ENCODE assay signal across 11 cellular contexts in genomic region chr6:149751239-149751638, GRCh38. TPM values are rescaled to one million over a fixed set of nuclear protein-coding genes. Genes with fewer than 3 reads are reported as not detected.
A peak's percentile ranks its signal among the peaks of the same experiment; 100 is the strongest.
DNase-seq lines count a peak whose midpoint lies in the region; ATAC-seq and TF ChIP-seq lines count a peak whose summit lies in the region.
"Had no signal": no experiment of that assay in that cellular context is flagged by ENCODE, and none has a peak within 500 bp of the region (broad histone marks: within the 10 kb centered on the region; RNA-seq: fewer than 3 reads in every experiment).

No MANE protein-coding gene starts in this region.

- H3K18ac ChIP-seq in mesenchymal stem cell (ENCODE audit: low read depth in 1 of 2, low read length in 2 of 2), result no peak overlapping the region

- no peak overlapping the region for H2BK12ac ChIP-seq in mesenchymal stem cell (ENCODE audit: low read length in 2 of 2)

- in situ Hi-C loops in KBM-7 (cut with MboI; ENCODE audit: low pct_unique_long_range_greater_than_20kb, low sequenced_read_pairs), result no loop called here

- no peak overlapping the region for H3K27ac Mint-ChIP-seq in activated T-helper 1 cell treated with anti-CD3 and anti-CD28 coated beads, Interleukin-12 subunit alpha, Interleukin-12 subunit beta, Interleukin-2, Interleukin-4 antibody, amounts not matched to agents 30 ng/mL and 10 ng/mL and 1 ng/mL, durations not matched to agents 14 hours and 24 hours and 36 hours

- peaks cover 6% of the 10 kb centered on the region for H3K36me3 Mint-ChIP-seq in activated T-helper 1 cell treated with anti-CD3 and anti-CD28 coated beads, Interleukin-12 subunit alpha, Interleukin-12 subunit beta, Interleukin-2, Interleukin-4 antibody, amounts not matched to agents 30 ng/mL and 10 ng/mL and 1 ng/mL, durations not matched to agents 14 hours and 24 hours and 36 hours (ENCODE audit: low read depth)

- peaks cover 46 to 66% (median 62%) of the 10 kb centered on the region in 11 experiments; a peak in 21 of 22 replicates for H4K20me1 ChIP-seq in BLaER1 treated with 17β-estradiol and CSF1 and Interleukin-3, amounts not matched to agents 10 nM and 100 nM

- H3K23ac ChIP-seq in mesenchymal stem cell (ENCODE audit: low read length in 2 of 2), result no peak overlapping the region

- DNase-seq in HEK293T (ENCODE audit: extremely low spot score), result no peak
- no peak for DNase-seq in activated T-helper 1 cell treated with anti-CD3 and anti-CD28 coated beads, Interleukin-12 subunit alpha, Interleukin-12 subunit beta, Interleukin-2, Interleukin-4 antibody, amounts not matched to agents 30 ng/mL and 10 ng/mL and 1 ng/mL, durations not matched to agents 14 hours and 24 hours and 36 hours (ENCODE audit: low spot score)
- no peak for DNase-seq in mesenchymal stem cell
- no peak for DNase-seq in anterior cingulate cortex (lab: John Stamatoyannopoulos, UW)
- no peak for DNase-seq in adrenal gland
- no peak for DNase-seq in KBM-7
- DNase-seq: DMS53, kidney, NCI-H1417 treated with DMSO at 0.1 percent for 48 hours had no signal

- peak overlapping the region; percentile 87 for H3K4me3 Mint-ChIP-seq in activated T-helper 1 cell treated with anti-CD3 and anti-CD28 coated beads, Interleukin-12 subunit alpha, Interleukin-12 subunit beta, Interleukin-2, Interleukin-4 antibody, amounts not matched to agents 30 ng/mL and 10 ng/mL and 1 ng/mL, durations not matched to agents 14 hours and 24 hours and 36 hours

- no peaks in the 10 kb centered on the region for H3K9me3 Mint-ChIP-seq in activated T-helper 1 cell treated with anti-CD3 and anti-CD28 coated beads, Interleukin-12 subunit alpha, Interleukin-12 subunit beta, Interleukin-2, Interleukin-4 antibody, amounts not matched to agents 30 ng/mL and 10 ng/mL and 1 ng/mL, durations not matched to agents 14 hours and 24 hours and 36 hours

- ATAC-seq in HG03108 (IDR thresholded peaks at IDR 0.05; ENCODE audit: unreplicated experiment), result no peak

- H4K91ac ChIP-seq in mesenchymal stem cell (ENCODE audit: low read length), result no peak overlapping the region

- WGBS in mesenchymal stem cell, result 98% methylated on average over 7 of the region's 8 CpGs
- 80 to 95% (median 89%) methylated on average over 8 of the region's 8 CpGs for WGBS in adrenal gland, 4 donors

- CTCF ChIA-PET in HEK293T (lab: Yijun Ruan, JAX), result no interaction called here

- H2BK5ac ChIP-seq in mesenchymal stem cell (ENCODE audit: low read depth, low read length, poor library complexity, severe bottlenecking), result no peak overlapping the region

- H3K4me1 Mint-ChIP-seq in activated T-helper 1 cell treated with anti-CD3 and anti-CD28 coated beads, Interleukin-12 subunit alpha, Interleukin-12 subunit beta, Interleukin-2, Interleukin-4 antibody, amounts not matched to agents 30 ng/mL and 10 ng/mL and 1 ng/mL, durations not matched to agents 14 hours and 24 hours and 36 hours (ENCODE audit: low read depth), result peaks cover 27% of the 10 kb centered on the region

- H3K9ac ChIP-seq in BLaER1 treated with 17β-estradiol and CSF1 and Interleukin-3, amounts not matched to agents 10 nM and 100 nM, result peak overlapping the region; percentile 87 to 95 (median 91); a peak in 17 of 22 replicates
- peak overlapping the region; percentile 92 for H3K9ac ChIP-seq in mesenchymal stem cell (ENCODE audit: low read length)

- no peaks in the 10 kb centered on the region for H3K9me3 ChIP-seq in BLaER1 treated with 17β-estradiol and CSF1 and Interleukin-3, amounts not matched to agents 10 nM and 100 nM (replicated peaks in 1 of 11)
- H3K9me3 ChIP-seq in mesenchymal stem cell (ENCODE audit: control insufficient read depth, low read length) (no peaks in the 10 kb centered on the region), adrenal gland (replicated peaks in 1 of 3) (no peaks in the 10 kb centered on the region)

- H3K4me1 ChIP-seq in BLaER1 treated with 17β-estradiol and CSF1 and Interleukin-3, amounts not matched to agents 10 nM and 100 nM, result peaks cover 39 to 75% (median 55%) of the 10 kb centered on the region in 10 experiments
- peaks cover 7% of the 10 kb centered on the region for H3K4me1 ChIP-seq in mesenchymal stem cell (ENCODE audit: control insufficient read depth, insufficient read depth, low read depth, low read length)
- H3K4me1 ChIP-seq in adrenal gland (replicated peaks in 1 of 2), result peaks cover 15 to 24% of the 10 kb centered on the region in 2 donors

- H2BK15ac ChIP-seq in mesenchymal stem cell (ENCODE audit: low read depth, poor library complexity, severe bottlenecking), result no peak overlapping the region

- TF ChIP-seq CTCF in adrenal gland (IDR thresholded peaks at IDR 0.05), result no peak

- TF ChIP-seq POLR2A in adrenal gland (IDR thresholded peaks at IDR 0.05), result no peak

- POLR2A ChIA-PET in HEK293T (lab: Yijun Ruan, JAX), result interaction anchor here (1.4 kb wide), 1 partner anchor 8 kb away, joined by 3 read pairs; no protein-coding TSS in a partner anchor

- peak overlapping the region in 1 of 11 experiments; percentile 87; a peak in 1 of 22 replicates for H3K27ac ChIP-seq in BLaER1 treated with 17β-estradiol and CSF1 and Interleukin-3, amounts not matched to agents 10 nM and 100 nM
- H3K27ac ChIP-seq in mesenchymal stem cell (ENCODE audit: low read length, poor library complexity, severe bottlenecking) (no peak overlapping the region), adrenal gland (no peak overlapping the region)

- H2AFZ ChIP-seq in mesenchymal stem cell (ENCODE audit: low read depth, low read length), result no peak overlapping the region

- peak overlapping the region; percentile 89 to 97 (median 92) for H3K4me2 ChIP-seq in BLaER1 treated with 17β-estradiol and CSF1 and Interleukin-3, amounts not matched to agents 10 nM and 100 nM
- H3K4me2 ChIP-seq in mesenchymal stem cell (ENCODE audit: low read length, poor library complexity, severe bottlenecking), result no peak overlapping the region

- no peaks in the 10 kb centered on the region for H3K27me3 ChIP-seq in BLaER1 treated with 17β-estradiol and CSF1 and Interleukin-3, amounts not matched to agents 10 nM and 100 nM
- H3K27me3 ChIP-seq in mesenchymal stem cell (ENCODE audit: control insufficient read depth in 1 of 2, insufficient read depth in 1 of 2, low read length in 2 of 2), result no peaks in the 10 kb centered on the region
- no peaks in the 10 kb centered on the region for H3K27me3 ChIP-seq in adrenal gland

- no peak overlapping the region for H2BK120ac ChIP-seq in mesenchymal stem cell (ENCODE audit: low read depth, low read length)

- H3K14ac ChIP-seq in mesenchymal stem cell (ENCODE audit: low read length in 2 of 2), result no peak overlapping the region

- H3K4me3 ChIP-seq in BLaER1 treated with 17β-estradiol and CSF1 and Interleukin-3, amounts not matched to agents 10 nM and 100 nM, result peak overlapping the region in 9 of 10 experiments; percentile 75 to 100 (median 90); a peak in 14 of 20 replicates
- H3K4me3 ChIP-seq in mesenchymal stem cell (ENCODE audit: insufficient read depth in 1 of 2, low read depth in 1 of 2, low read length in 2 of 2) (peak overlapping the region in 1 of 2 experiments; percentile 88), adrenal gland (no peak overlapping the region)

- intact Hi-C loops in activated T-helper 1 cell treated with anti-CD3 and anti-CD28 coated beads, Interleukin-12 subunit alpha, Interleukin-12 subunit beta, Interleukin-2, Interleukin-4 antibody, amounts not matched to agents 30 ng/mL and 10 ng/mL and 1 ng/mL, durations not matched to agents 14 hours and 24 hours and 36 hours (cut with micrococcal nuclease), result no loop called here
- intact Hi-C loops in adrenal gland (cut with DNase I), result no loop called here

- H3K27me3 Mint-ChIP-seq in activated T-helper 1 cell treated with anti-CD3 and anti-CD28 coated beads, Interleukin-12 subunit alpha, Interleukin-12 subunit beta, Interleukin-2, Interleukin-4 antibody, amounts not matched to agents 30 ng/mL and 10 ng/mL and 1 ng/mL, durations not matched to agents 14 hours and 24 hours and 36 hours (ENCODE audit: insufficient read depth), result no peaks in the 10 kb centered on the region

- no peak overlapping the region for H3K4ac ChIP-seq in mesenchymal stem cell (ENCODE audit: low read depth in 1 of 2, low read length in 2 of 2)

- no peak overlapping the region for H2AK5ac ChIP-seq in mesenchymal stem cell (ENCODE audit: low read length, severe bottlenecking)

- no peak overlapping the region for H4K8ac ChIP-seq in mesenchymal stem cell (ENCODE audit: low read length)

- peaks cover 1% of the 10 kb centered on the region for H3K79me1 ChIP-seq in mesenchymal stem cell (replicated peaks; ENCODE audit: low read length, poor library complexity, severe bottlenecking)

- H3K36me3 ChIP-seq in BLaER1 treated with 17β-estradiol and CSF1 and Interleukin-3, amounts not matched to agents 10 nM and 100 nM, result peaks cover 0 to 30% (median 4%) of the 10 kb centered on the region in 11 experiments; a peak in 13 of 22 replicates
- H3K36me3 ChIP-seq in mesenchymal stem cell (ENCODE audit: control insufficient read depth in 1 of 2, insufficient read depth in 2 of 2, low read depth in 1 of 2, low read length in 2 of 2), result no peaks in the 10 kb centered on the region
- H3K36me3 ChIP-seq in adrenal gland (replicated peaks in 1 of 2), result no peaks in the 10 kb centered on the region

TF ChIP-seq in HEK293T, 16 proteins besides CTCF, POLR2A, EP300 and RAD21 (continues in another document):
- peak; percentile 80 for TF ChIP-seq ZNF384 (IDR thresholded peaks at IDR 0.05)

RNA-seq across cellular contexts. Expression of gene PCMT1, which starts 1.7 kb away (rescaled TPM):
- 88.8 and 92.3 TPM in 2 replicates for total RNA-seq in activated T-helper 1 cell treated with anti-CD3 and anti-CD28 coated beads, Interleukin-12 subunit alpha, Interleukin-12 subunit beta, Interleukin-2, Interleukin-4 antibody, amounts not matched to agents 30 ng/mL and 10 ng/mL and 1 ng/mL, durations not matched to agents 14 hours and 24 hours and 36 hours
- polyA plus RNA-seq in mesenchymal stem cell (2013, experiment 1 of 2), result 67.4 TPM
- polyA plus RNA-seq in mesenchymal stem cell (2013, experiment 2 of 2), result 64.8 TPM
- 100 to 1,000 TPM in 1 of 8 donors, 10 to 100 TPM in 7; 55.7 to 103 (median 63.1) TPM for total RNA-seq in adrenal gland
- 100 to 1,000 TPM in 1 of 3 donors, 10 to 100 TPM in 2; 15.9 to 113 (median 18.3) TPM for polyA plus RNA-seq in adrenal gland

RNA-seq across cellular contexts. Expression of gene NUP43, which starts 4.9 kb away (rescaled TPM):
- total RNA-seq in activated T-helper 1 cell treated with anti-CD3 and anti-CD28 coated beads, Interleukin-12 subunit alpha, Interleukin-12 subunit beta, Interleukin-2, Interleukin-4 antibody, amounts not matched to agents 30 ng/mL and 10 ng/mL and 1 ng/mL, durations not matched to agents 14 hours and 24 hours and 36 hours, result 81.3 and 90.5 TPM in 2 replicates
- polyA plus RNA-seq in mesenchymal stem cell (2013, experiment 1 of 2), result 10.5 TPM
- 10.8 TPM for polyA plus RNA-seq in mesenchymal stem cell (2013, experiment 2 of 2)
- 10 to 100 TPM in 6 of 8 donors, 1 to 10 TPM in 2; 9.1 to 36.2 (median 26.2) TPM for total RNA-seq in adrenal gland
- polyA plus RNA-seq in adrenal gland, result 10 to 100 TPM in 1 of 3 donors, 1 to 10 TPM in 2; 6.2 to 18.6 (median 6.7) TPM

RNA-seq across cellular contexts. Expression of gene LATS1, which starts 33.3 kb away (rescaled TPM):
- 33.1 and 34.0 TPM in 2 replicates for total RNA-seq in activated T-helper 1 cell treated with anti-CD3 and anti-CD28 coated beads, Interleukin-12 subunit alpha, Interleukin-12 subunit beta, Interleukin-2, Interleukin-4 antibody, amounts not matched to agents 30 ng/mL and 10 ng/mL and 1 ng/mL, durations not matched to agents 14 hours and 24 hours and 36 hours
- 10.2 TPM for polyA plus RNA-seq in mesenchymal stem cell (2013, experiment 1 of 2)
- 10.0 TPM for polyA plus RNA-seq in mesenchymal stem cell (2013, experiment 2 of 2)
- total RNA-seq in adrenal gland, result 10 to 100 TPM; 19.4 to 39.6 (median 28.5) TPM
- polyA plus RNA-seq in adrenal gland, result 10 to 100 TPM in 2 of 3 donors, 1 to 10 TPM in 1; 6.2 to 18.3 (median 11.9) TPM

Comparison
In these comparisons a context has a peak if more than half of its experiments do, and no peak if none do; other contexts are left out.
1. H3K4me3 ChIP-seq: peak in BLaER1 treated with 17β-estradiol and CSF1 and Interleukin-3, amounts not matched to agents 10 nM and 100 nM (9 of 10); none in adrenal gland (0 of 4).